Comparison of ENCODE assay signal across 20 cellular contexts in genomic region chr9:132012704-132013345, GRCh38.
DNase-seq lines count a peak whose midpoint lies in the region; ATAC-seq and TF ChIP-seq lines count a peak whose summit lies in the region.
"Had no signal": no experiment of that assay in that cellular context is flagged by ENCODE, and none has a peak within 500 bp of the region (broad histone marks: within the 10 kb centered on the region; RNA-seq: fewer than 3 reads in every experiment).

No MANE protein-coding gene starts in this region.

- no peaks in the 10 kb centered on the region for H3K27me3 Mint-ChIP-seq in mesothelial cell of epicardium (ENCODE audit: low read depth)
- H3K27me3 Mint-ChIP-seq: B cell; CD4-positive, CD25-positive, alpha-beta regulatory T cell had no signal

- CTCF ChIA-PET in OCI-LY7 (lab: Charles Lee; ENCODE audit: unreplicated experiment): no interaction called here

- no peaks in the 10 kb centered on the region for H4K20me1 ChIP-seq in OCI-LY7 (ENCODE audit: insufficient read depth, low read length)

- peaks cover 15% of the 10 kb centered on the region for H3K36me3 ChIP-seq in OCI-LY7 (ENCODE audit: insufficient read depth, low read length)

- no peak overlapping the region for H3K4me3 ChIP-seq in OCI-LY7 (ENCODE audit: low read depth, low read length, poor library complexity, severe bottlenecking)

- no peaks in the 10 kb centered on the region for H3K9me3 Mint-ChIP-seq in mesothelial cell of epicardium
- H3K9me3 Mint-ChIP-seq in stimulated activated effector memory CD8-positive, alpha-beta T cell treated with anti-CD3 and anti-CD28 coated beads, Interleukin-12 subunit alpha, Interleukin-12 subunit beta, amount 100 ng/mL, for 72 hours: no peaks in the 10 kb centered on the region
- H3K9me3 Mint-ChIP-seq: CD4-positive, CD25-positive, alpha-beta regulatory T cell had no signal

- no peaks in the 10 kb centered on the region for H3K9me3 ChIP-seq in OCI-LY7 (ENCODE audit: low read length)
- H3K9me3 ChIP-seq: Caco-2, SK-N-SH had no signal

- H3K27ac ChIP-seq in OCI-LY7 (ENCODE audit: low read depth, low read length, poor library complexity, severe bottlenecking): peak overlapping the region; percentile 43
- peak overlapping the region; percentile 1 for H3K27ac ChIP-seq in epithelial cell of prostate
- H3K27ac ChIP-seq: HL-60 had no signal

- H3K4me1 ChIP-seq in OCI-LY7 (ENCODE audit: insufficient read depth, low read length, poor library complexity, severe bottlenecking): peaks cover 14% of the 10 kb centered on the region

- intact Hi-C loops in OCI-LY7 (cut with micrococcal nuclease; ENCODE audit: unreplicated experiment): no loop called here

- H2AFZ ChIP-seq in OCI-LY7 (ENCODE audit: low read length): no peak overlapping the region

- no peak for ATAC-seq in GM21723 (IDR thresholded peaks at IDR 0.05; ENCODE audit: unreplicated experiment)
- no peak for ATAC-seq in stimulated activated effector memory CD8-positive, alpha-beta T cell treated with anti-CD3 and anti-CD28 coated beads, Interleukin-12 subunit alpha, Interleukin-12 subunit beta, amount 100 ng/mL, for 72 hours

- POLR2A ChIA-PET in OCI-LY7 (lab: Charles Lee): interaction anchor here (0.6 to 2.0 kb wide), 2 partner anchors 8 to 36 kb away, joined by 4 to 6 read pairs; no protein-coding TSS in a partner anchor

- no peak overlapping the region for H3K4me3 Mint-ChIP-seq in mesothelial cell of epicardium
- no peak overlapping the region for H3K4me3 Mint-ChIP-seq in stimulated activated effector memory CD8-positive, alpha-beta T cell treated with anti-CD3 and anti-CD28 coated beads, Interleukin-12 subunit alpha, Interleukin-12 subunit beta, amount 100 ng/mL, for 72 hours
- H3K4me3 Mint-ChIP-seq: B cell; CD4-positive, CD25-positive, alpha-beta regulatory T cell; HFFc6 had no signal

- peaks cover 5% of the 10 kb centered on the region for H3K36me3 Mint-ChIP-seq in mesothelial cell of epicardium
- H3K36me3 Mint-ChIP-seq in stimulated activated effector memory CD8-positive, alpha-beta T cell treated with anti-CD3 and anti-CD28 coated beads, Interleukin-12 subunit alpha, Interleukin-12 subunit beta, amount 100 ng/mL, for 72 hours: peaks cover 15% of the 10 kb centered on the region

- peaks cover 35% of the 10 kb centered on the region for H3K4me1 Mint-ChIP-seq in mesothelial cell of epicardium
- H3K4me1 Mint-ChIP-seq in stimulated activated effector memory CD8-positive, alpha-beta T cell treated with anti-CD3 and anti-CD28 coated beads, Interleukin-12 subunit alpha, Interleukin-12 subunit beta, amount 100 ng/mL, for 72 hours: peaks cover 26% of the 10 kb centered on the region
- H3K4me1 Mint-ChIP-seq: B cell had no signal

- no peak overlapping the region for H3K4me2 ChIP-seq in OCI-LY7 (ENCODE audit: low read length)
- H3K4me2 ChIP-seq: SK-N-SH had no signal

- H3K9me2 ChIP-seq in OCI-LY7 (ENCODE audit: insufficient read depth, low read length): no peaks in the 10 kb centered on the region
- H3K9me2 ChIP-seq: SK-N-SH had no signal

- DNase-seq in DMS53 (lab: John Stamatoyannopoulos, UW) (peak; percentile 47), DMS53 treated with DMSO at 0.1 percent for 48 hours (lab: John Stamatoyannopoulos, UW; ENCODE audit: unreplicated experiment) (no peak), OCI-LY7 (ENCODE audit: low spot score) (no peak), epithelial cell of prostate (ENCODE audit: low read depth, low spot score) (no peak), mesothelial cell of epicardium (ENCODE audit: low spot score in 2 of 2, unreplicated experiment in 2 of 2) (no peak), NOMO-1 treated with dmso at 0.1 percent for 144 hours (lab: John Stamatoyannopoulos, UW; ENCODE audit: unreplicated experiment) (no peak)
- no peak for DNase-seq in stimulated activated effector memory CD8-positive, alpha-beta T cell treated with anti-CD3 and anti-CD28 coated beads, Interleukin-12 subunit alpha, Interleukin-12 subunit beta, amount 100 ng/mL, for 72 hours (ENCODE audit: low spot score in 2 of 2)
- DNase-seq: 8988T; Caco-2; CD4-positive, CD25-positive, alpha-beta regulatory T cell; H7; HFFc6; Kasumi-1; NCI-H1092 treated with DMSO at 0.1 percent for 48 hours; NCI-H2081; SHP77 treated with DMSO at 0.1 percent for 48 hours; SK-N-SH had no signal

- H3K79me2 ChIP-seq in OCI-LY7 (ENCODE audit: insufficient read depth, low read depth, low read length): no peaks in the 10 kb centered on the region

- peak overlapping the region; percentile 28 for H3K27ac Mint-ChIP-seq in mesothelial cell of epicardium
- H3K27ac Mint-ChIP-seq in stimulated activated effector memory CD8-positive, alpha-beta T cell treated with anti-CD3 and anti-CD28 coated beads, Interleukin-12 subunit alpha, Interleukin-12 subunit beta, amount 100 ng/mL, for 72 hours: no peak overlapping the region
- H3K27ac Mint-ChIP-seq: B cell, HFFc6 had no signal

- no TSS peak for BruUV-seq in OCI-LY7 (replicated peaks; lab: Mats Ljungman, UMichigan)

- TF ChIP-seq CTCF in OCI-LY7 (conservative IDR thresholded peaks at IDR 0.05; ENCODE audit: low read length) (no peak), mesothelial cell of epicardium (IDR thresholded peaks at IDR 0.05; ENCODE audit: unreplicated experiment) (no peak)
